8 cellular contexts compared by ENCODE assay signal in the genomic region with DNA sequence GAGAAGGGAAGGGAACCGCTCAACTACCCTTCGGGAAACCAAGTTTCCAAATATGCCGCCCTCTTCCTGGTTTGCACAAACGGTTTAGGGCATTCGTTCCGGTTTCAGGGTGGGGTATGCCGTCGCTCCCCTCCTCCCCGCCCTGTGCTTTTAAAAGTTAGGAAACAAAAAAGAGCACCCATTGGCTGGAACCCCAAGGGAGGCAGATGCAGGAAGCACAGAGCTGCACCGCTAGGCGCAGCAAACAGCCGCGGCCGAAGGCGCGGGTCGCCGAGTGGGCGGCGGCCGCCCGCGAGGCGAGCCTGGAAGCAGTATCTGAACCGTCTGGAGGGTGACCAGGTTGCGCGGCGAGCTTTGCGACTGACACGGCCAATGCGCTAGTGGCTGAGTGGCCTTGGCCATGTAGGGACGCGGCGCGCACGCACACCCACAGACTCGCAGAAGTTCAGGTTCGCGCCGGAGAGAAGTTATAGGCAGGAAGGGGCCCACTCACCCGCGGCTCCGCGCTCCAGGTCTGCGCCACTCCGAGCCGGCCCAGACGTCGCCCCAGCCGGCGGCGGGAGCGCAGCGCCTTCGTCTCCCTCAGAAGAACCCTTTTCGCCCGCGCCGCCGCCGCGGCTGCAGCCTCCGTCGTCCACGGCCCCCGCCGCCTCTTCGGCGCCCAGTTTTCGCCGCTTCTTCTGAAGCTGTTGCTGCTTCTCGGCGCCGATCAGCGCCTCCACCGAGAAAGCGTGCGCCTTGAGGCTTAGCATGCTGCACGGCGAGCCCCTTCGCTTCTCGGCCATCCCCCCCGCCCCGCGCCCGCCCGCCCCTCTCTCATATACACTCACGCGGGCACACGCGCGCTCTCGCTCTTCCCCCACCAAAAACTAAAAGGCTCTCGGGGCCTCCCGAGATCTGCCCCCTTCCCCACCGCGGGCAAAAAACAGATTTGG. TPM values are rescaled to one million over a fixed set of nuclear protein-coding genes. Genes with fewer than 3 reads are reported as not detected.
DNase-seq lines count a peak whose midpoint lies in the region; ATAC-seq and TF ChIP-seq lines count a peak whose summit lies in the region.

No MANE protein-coding gene starts in this region.

- H3K27me3 Mint-ChIP-seq in activated CD4-positive, alpha-beta T cell treated with anti-CD3 and anti-CD28 coated beads, Interleukin-2, amount 10 ng/mL, durations not matched to agents 24 days and 14 days = peaks cover 65% of the 10 kb centered on the region
- peaks cover 37% of the 10 kb centered on the region for H3K27me3 Mint-ChIP-seq in activated naive CD8-positive, alpha-beta T cell

- H3K4me3 Mint-ChIP-seq in activated CD4-positive, alpha-beta T cell treated with anti-CD3 and anti-CD28 coated beads, Interleukin-2, amount 10 ng/mL, durations not matched to agents 24 days and 14 days = peak overlapping the region; percentile 63
- peak overlapping the region; percentile 65 for H3K4me3 Mint-ChIP-seq in activated naive CD8-positive, alpha-beta T cell

- peak overlapping the region; percentile 50 for H3K4me3 ChIP-seq in iPS-11a (ENCODE audit: low read depth, low read length)
- H3K4me3 ChIP-seq in smooth muscle cell = peak overlapping the region; percentile 57

- H3K9ac ChIP-seq in smooth muscle cell (ENCODE audit: low read depth) = no peak overlapping the region

- H3K79me2 ChIP-seq in smooth muscle cell (ENCODE audit: low read depth) = no peaks in the 10 kb centered on the region

- no peak overlapping the region for H3K27ac ChIP-seq in smooth muscle cell (ENCODE audit: low read depth)

- H3K36me3 ChIP-seq in smooth muscle cell (ENCODE audit: low read depth) = no peaks in the 10 kb centered on the region

- H3K9me3 ChIP-seq in smooth muscle cell (replicated peaks; ENCODE audit: low read depth) = no peaks in the 10 kb centered on the region

- no peaks in the 10 kb centered on the region for H4K20me1 ChIP-seq in smooth muscle cell (ENCODE audit: low read depth)

- peaks cover 5% of the 10 kb centered on the region for H3K4me1 Mint-ChIP-seq in activated CD4-positive, alpha-beta T cell treated with anti-CD3 and anti-CD28 coated beads, Interleukin-2, amount 10 ng/mL, durations not matched to agents 24 days and 14 days
- peaks cover 7% of the 10 kb centered on the region for H3K4me1 Mint-ChIP-seq in activated naive CD8-positive, alpha-beta T cell (ENCODE audit: low read depth)

- peak overlapping the region; percentile 82 for H3K27ac Mint-ChIP-seq in activated CD4-positive, alpha-beta T cell treated with anti-CD3 and anti-CD28 coated beads, Interleukin-2, amount 10 ng/mL, durations not matched to agents 24 days and 14 days
- no peak overlapping the region for H3K27ac Mint-ChIP-seq in activated naive CD8-positive, alpha-beta T cell

- H3F3A ChIP-seq in smooth muscle cell (ENCODE audit: low read depth) = no peaks in the 10 kb centered on the region

- peak overlapping the region; percentile 84 for H3K4me2 ChIP-seq in smooth muscle cell

- H2AFZ ChIP-seq in smooth muscle cell (ENCODE audit: low read depth) = peak overlapping the region; percentile 86

- intact Hi-C loops in activated CD4-positive, alpha-beta T cell treated with anti-CD3 and anti-CD28 coated beads, Interleukin-2, amount 10 ng/mL, durations not matched to agents 24 days and 14 days (cut with micrococcal nuclease) = loop anchor here (10.0 kb wide), 2 partner anchors 909 to 1059 kb away; partner anchors contain the start of genes CYB5R4, RIPPLY2 and SNAP91

- DNase-seq in activated CD4-positive, alpha-beta T cell treated with anti-CD3 and anti-CD28 coated beads, Interleukin-2, amount 10 ng/mL, durations not matched to agents 24 days and 14 days = peak; percentile 57
- no peak for DNase-seq in activated CD4-positive, alpha-beta T cell treated with anti-CD3 and anti-CD28 coated beads, Interleukin-2, amount 50 U/mL, for 4 hours
- DNase-seq in smooth muscle cell (lab: John Stamatoyannopoulos, UW; ENCODE audit: unreplicated experiment) = no peak

- TF ChIP-seq CTCF in smooth muscle cell (IDR thresholded peaks at IDR 0.05; ENCODE audit: borderline replicate concordance, insufficient read depth, poor library complexity, severe bottlenecking) = peak; percentile 9

- ATAC-seq in GM19463 (IDR thresholded peaks at IDR 0.05; ENCODE audit: unreplicated experiment) (no peak), HG02852 (IDR thresholded peaks at IDR 0.05; ENCODE audit: unreplicated experiment) (no peak), GM21723 (IDR thresholded peaks at IDR 0.05; ENCODE audit: unreplicated experiment) (no peak)

- H3K9me3 Mint-ChIP-seq in activated CD4-positive, alpha-beta T cell treated with anti-CD3 and anti-CD28 coated beads, Interleukin-2, amount 10 ng/mL, durations not matched to agents 24 days and 14 days = peaks cover 17% of the 10 kb centered on the region
- no peaks in the 10 kb centered on the region for H3K9me3 Mint-ChIP-seq in activated naive CD8-positive, alpha-beta T cell (ENCODE audit: low read depth)

- H3K27me3 ChIP-seq in smooth muscle cell (ENCODE audit: low read depth) = peaks cover 91% of the 10 kb centered on the region

- H3K36me3 Mint-ChIP-seq in activated CD4-positive, alpha-beta T cell treated with anti-CD3 and anti-CD28 coated beads, Interleukin-2, amount 10 ng/mL, durations not matched to agents 24 days and 14 days (ENCODE audit: low read depth) = peaks cover 7% of the 10 kb centered on the region
- peaks cover 3% of the 10 kb centered on the region for H3K36me3 Mint-ChIP-seq in activated naive CD8-positive, alpha-beta T cell

- WGBS in smooth muscle cell (ENCODE audit: low lambda C conversion rate) = 1% methylated on average over 79 of the region's 97 CpGs

- peaks cover 6% of the 10 kb centered on the region for H3K4me1 ChIP-seq in smooth muscle cell (ENCODE audit: low read depth)

RNA-seq across cellular contexts. Expression of gene TBX18, which starts 0.7 kb away (rescaled TPM):
- total RNA-seq in activated CD4-positive, alpha-beta T cell treated with anti-CD3 and anti-CD28 coated beads, Interleukin-2, amount 10 ng/mL, durations not matched to agents 24 days and 14 days = not detected in 2 replicates
- total RNA-seq in smooth muscle cell = 2.3 TPM in 2 replicates
- polyA plus RNA-seq in smooth muscle cell = 0.59 and 0.67 TPM in 2 replicates
